In genomic region chr7:69687739-69688431, GRCh38 we compare ENCODE assay signal across 33 cellular contexts.
DNase-seq lines count a peak whose midpoint lies in the region; ATAC-seq and TF ChIP-seq lines count a peak whose summit lies in the region.
"Had no signal": no experiment of that assay in that cellular context is flagged by ENCODE, and none has a peak within 500 bp of the region (broad histone marks: within the 10 kb centered on the region; RNA-seq: fewer than 3 reads in every experiment).

No MANE protein-coding gene starts in this region.

- TF ChIP-seq CTCF in A673 (conservative IDR thresholded peaks at IDR 0.05; ENCODE audit: low read depth, low read length) = no peak
- TF ChIP-seq CTCF in OCI-LY1 (IDR thresholded peaks at IDR 0.05; ENCODE audit: low read length) = no peak
- no peak for TF ChIP-seq CTCF in H9 (conservative IDR thresholded peaks at IDR 0.05)

- H3K79me1 ChIP-seq in H9 (ENCODE audit: insufficient read depth, low read depth, low read length, poor library complexity, severe bottlenecking) = no peaks in the 10 kb centered on the region

- no peak overlapping the region for H3K27ac Mint-ChIP-seq in H9
- H3K27ac Mint-ChIP-seq: activated CD8-positive, alpha-beta T cell treated with anti-CD3 and anti-CD28 coated beads, Interleukin-2, amount 10 ng/mL, durations not matched to agents 7 days and 5 days; activated naive CD8-positive, alpha-beta T cell; CD8-positive, alpha-beta T cell; natural killer cell treated with Interleukin-12 subunit alpha and Interleukin-12 subunit beta and Interleukin-15 and Interleukin-18, amount 100 ng/mL, for 72 hours; T-helper 1 cell treated with Interleukin-12 subunit alpha and Interleukin-12 subunit beta and Interleukin-4 antibody, amounts not matched to agents 30 μg/mL and 1 μg/mL, for 36 hours had no signal

- H3K4me1 Mint-ChIP-seq in H9 = peaks cover 17 to 28% of the 10 kb centered on the region in 2 experiments

- no peaks in the 10 kb centered on the region for H4K20me1 ChIP-seq in OCI-LY1 (ENCODE audit: insufficient read depth, low read length)
- H4K20me1 ChIP-seq in H9 (ENCODE audit: control insufficient read depth, insufficient read depth, insufficient read length) = no peaks in the 10 kb centered on the region

- no peak overlapping the region for H3K56ac ChIP-seq in H9 (ENCODE audit: insufficient read length, low read depth, low read length)

- no peak overlapping the region for H3K4ac ChIP-seq in H9 (ENCODE audit: low read depth, low read length)

- DNase-seq in A673 (ENCODE audit: low spot score) (no peak), HEK293T (ENCODE audit: extremely low spot score) (no peak), NCI-H2081 treated with DMSO at 0.1 percent for 48 hours (lab: John Stamatoyannopoulos, UW) (peak; percentile 80), H9 (no peak), hippocampal formation (lab: John Stamatoyannopoulos, UW) (no peak), kidney tubule cell (ENCODE audit: low spot score) (no peak)
- DNase-seq: activated CD4-positive, alpha-beta T cell treated with anti-CD3 and anti-CD28 coated beads for 1 hour; activated CD8-positive, alpha-beta T cell treated with anti-CD3 and anti-CD28 coated beads, Interleukin-2, amount 10 ng/mL, durations not matched to agents 7 days and 5 days; activated effector memory CD4-positive, alpha-beta T cell treated with Interleukin-2 at 50 U/mL for 16 hours; anterior cingulate cortex; CD8-positive, alpha-beta T cell; DMS79 treated with DMSO at 0.1 percent for 48 hours; effector CD4-positive, alpha-beta T cell; GF-D8; islet precursor cell; KG1; lower lobe of right lung; MG63; mucosa of descending colon; NCI-H1694 treated with DMSO at 0.1 percent for 48 hours; NCI-H510A treated with DMSO at 0.1 percent for 48 hours; RPMI8226; small intestine; stimulated activated CD8-positive, alpha-beta memory T cell treated with anti-CD3 and anti-CD28 coated beads, Interleukin-4, amount 100 ng/mL, for 48 hours; stomach; tibial artery had no signal

- no peak overlapping the region for H4K5ac ChIP-seq in H9 (ENCODE audit: insufficient read length, low read depth, low read length)

- H3K4me3 Mint-ChIP-seq in H9 = no peak overlapping the region
- H3K4me3 Mint-ChIP-seq: activated CD8-positive, alpha-beta T cell treated with anti-CD3 and anti-CD28 coated beads, Interleukin-2, amount 10 ng/mL, durations not matched to agents 7 days and 5 days; activated naive CD8-positive, alpha-beta T cell; CD8-positive, alpha-beta T cell; natural killer cell treated with Interleukin-12 subunit alpha and Interleukin-12 subunit beta and Interleukin-15 and Interleukin-18, amount 100 ng/mL, for 72 hours; T-helper 1 cell treated with Interleukin-12 subunit alpha and Interleukin-12 subunit beta and Interleukin-4 antibody, amounts not matched to agents 30 μg/mL and 1 μg/mL, for 36 hours had no signal

- no peak overlapping the region for H2BK120ac ChIP-seq in H9 (ENCODE audit: low read depth, low read length, poor library complexity, severe bottlenecking)

- H3K4me1 ChIP-seq in A673 (ENCODE audit: insufficient read depth, low read length, poor library complexity, severe bottlenecking) (peaks cover 37% of the 10 kb centered on the region), OCI-LY1 (ENCODE audit: insufficient read depth, low read length, severe bottlenecking) (peaks cover 90% of the 10 kb centered on the region), H9 (ENCODE audit: insufficient read depth, low read length) (no peaks in the 10 kb centered on the region)
- H3K4me1 ChIP-seq: tibial artery had no signal

- H3K9ac ChIP-seq in OCI-LY1 (ENCODE audit: low read length) = no peak overlapping the region; the same call in 1 of the 2 replicates
- H3K9ac ChIP-seq in H9 (ENCODE audit: extremely low read depth, insufficient read length, low read length) = no peak overlapping the region

- peaks cover 70% of the 10 kb centered on the region for H3K79me2 ChIP-seq in OCI-LY1 (ENCODE audit: insufficient read depth, low read length)
- H3K79me2 ChIP-seq in H9 (ENCODE audit: insufficient read depth, low read length) = no peaks in the 10 kb centered on the region

- no peaks in the 10 kb centered on the region for H3K36me3 Mint-ChIP-seq in H9 (ENCODE audit: insufficient read depth in 1 of 3, low read depth in 3 of 3)
- H3K36me3 Mint-ChIP-seq: activated naive CD8-positive, alpha-beta T cell; CD8-positive, alpha-beta T cell; natural killer cell treated with Interleukin-12 subunit alpha and Interleukin-12 subunit beta and Interleukin-15 and Interleukin-18, amount 100 ng/mL, for 72 hours had no signal

- H3K9me3 Mint-ChIP-seq in H9 = no peaks in the 10 kb centered on the region
- H3K9me3 Mint-ChIP-seq: CD8-positive, alpha-beta T cell; natural killer cell treated with Interleukin-12 subunit alpha and Interleukin-12 subunit beta and Interleukin-15 and Interleukin-18, amount 100 ng/mL, for 72 hours; T-helper 1 cell treated with Interleukin-12 subunit alpha and Interleukin-12 subunit beta and Interleukin-4 antibody, amounts not matched to agents 30 μg/mL and 1 μg/mL, for 36 hours had no signal

- H2BK12ac ChIP-seq in H9 (ENCODE audit: insufficient read length, low read depth, low read length) = no peak overlapping the region

- H3K27ac ChIP-seq in A673 (ENCODE audit: low read depth, low read length, poor library complexity, severe bottlenecking) = peak overlapping the region; percentile 20
- H3K27ac ChIP-seq in OCI-LY1 (ENCODE audit: low read depth, low read length, poor library complexity, severe bottlenecking) = peak overlapping the region; percentile 97
- no peak overlapping the region for H3K27ac ChIP-seq in H9 (ENCODE audit: insufficient read length, low read depth, low read length)
- H3K27ac ChIP-seq: A549, epithelial cell of prostate, lower lobe of right lung, stomach, tibial artery had no signal

- no peak overlapping the region for H4K8ac ChIP-seq in H9 (replicated peaks; ENCODE audit: insufficient read length, low read depth, low read length)

- intact Hi-C loops in A673 (cut with micrococcal nuclease; ENCODE audit: unreplicated experiment) = loop anchor here (5.0 kb wide), 1 partner anchor 134 kb away; no protein-coding TSS in a partner anchor

- H3K4me3 ChIP-seq in A673 (ENCODE audit: low read depth, low read length, poor library complexity, severe bottlenecking) (no peak overlapping the region), OCI-LY1 (ENCODE audit: low read depth, low read length, poor library complexity, severe bottlenecking) (no peak overlapping the region)
- H3K4me3 ChIP-seq: A549, lower lobe of right lung, MG63, mucosa of descending colon, stomach, tibial artery had no signal

- H3K27me3 Mint-ChIP-seq in H9 (ENCODE audit: low read depth) = peaks cover 2% of the 10 kb centered on the region; the same call in 1 of the 2 replicates
- H3K27me3 Mint-ChIP-seq: activated naive CD8-positive, alpha-beta T cell had no signal

- H3K23me2 ChIP-seq in H9 (ENCODE audit: insufficient read length, low read depth, low read length, poor library complexity, severe bottlenecking) = no peaks in the 10 kb centered on the region

- H3K4me2 ChIP-seq in OCI-LY1 (ENCODE audit: low read length) (peak overlapping the region; percentile 8; the same call in 1 of the 2 replicates), H9 (ENCODE audit: insufficient read depth, insufficient read length, low read length) (no peak overlapping the region)
- H3K4me2 ChIP-seq: A549 had no signal

- H2AK5ac ChIP-seq in H9 (ENCODE audit: insufficient read length, low read length) = no peak overlapping the region

- H3K36me3 ChIP-seq in A673 (ENCODE audit: insufficient read depth, low read length, poor library complexity, severe bottlenecking) = no peaks in the 10 kb centered on the region
- peaks cover 16% of the 10 kb centered on the region for H3K36me3 ChIP-seq in OCI-LY1 (ENCODE audit: insufficient read depth, low read length)
- H3K36me3 ChIP-seq: lower lobe of right lung, MG63, stomach, tibial artery had no signal

- no peaks in the 10 kb centered on the region for H3K9me2 ChIP-seq in OCI-LY1 (ENCODE audit: low read depth, low read length)

- no peak overlapping the region for H3K23ac ChIP-seq in H9 (ENCODE audit: insufficient read length, low read depth, low read length)

- no peak overlapping the region for H2BK5ac ChIP-seq in H9 (ENCODE audit: insufficient read length, low read length)

- H3K27me3 ChIP-seq in A673 (replicated peaks; ENCODE audit: insufficient read depth, low read depth, low read length, poor library complexity) (no peaks in the 10 kb centered on the region), OCI-LY1 (ENCODE audit: insufficient read depth, low read length) (no peaks in the 10 kb centered on the region), H9 (ENCODE audit: insufficient read depth, low read length) (no peaks in the 10 kb centered on the region)
- H3K27me3 ChIP-seq: MG63, stomach, tibial artery had no signal

- H3K9me3 ChIP-seq in A673 (ENCODE audit: low read depth, low read length, poor library complexity, severe bottlenecking) (no peaks in the 10 kb centered on the region), OCI-LY1 (ENCODE audit: low read length) (no peaks in the 10 kb centered on the region), H9 (ENCODE audit: control insufficient read depth, low read depth, low read length) (no peaks in the 10 kb centered on the region)
- H3K9me3 ChIP-seq: A549, lower lobe of right lung, MG63, mucosa of descending colon, stomach, tibial artery had no signal

- H2AFZ ChIP-seq in OCI-LY1 (ENCODE audit: low read length) = no peak overlapping the region
- H2AFZ ChIP-seq in H9 (ENCODE audit: low read length) = no peak overlapping the region

- BruUV-seq in A673 (replicated peaks; lab: Mats Ljungman, UMichigan) = no TSS peak

- no CpG with 5 or more reads among the region's 4 CpGs for WGBS in H9 (ENCODE audit: extremely low coverage, insufficient read length, low lambda C conversion rate)

- no peak overlapping the region for H2BK15ac ChIP-seq in H9 (ENCODE audit: low read depth, low read length)

- H3K14ac ChIP-seq in H9 (ENCODE audit: insufficient read depth, low read length) = no peak overlapping the region

- no peak overlapping the region for H3T11ph ChIP-seq in H9 (ENCODE audit: low read length)

- no peak overlapping the region for H4K91ac ChIP-seq in H9 (ENCODE audit: insufficient read length, low read depth, low read length)

- H3K18ac ChIP-seq in H9 (ENCODE audit: insufficient read length, low read depth, low read length) = no peak overlapping the region

- H2BK20ac ChIP-seq in H9 (ENCODE audit: low read depth, low read length, poor library complexity, severe bottlenecking) = no peak overlapping the region

- no peak for ATAC-seq in GM19328 (IDR thresholded peaks at IDR 0.05; ENCODE audit: unreplicated experiment)
- ATAC-seq: A549; activated CD8-positive, alpha-beta T cell treated with anti-CD3 and anti-CD28 coated beads, Interleukin-2, amount 10 ng/mL, durations not matched to agents 7 days and 5 days; CD8-positive, alpha-beta T cell; lower lobe of right lung; mucosa of descending colon; natural killer cell treated with Interleukin-12 subunit alpha and Interleukin-12 subunit beta and Interleukin-15 and Interleukin-18, amount 100 ng/mL, for 72 hours had no signal

- CTCF ChIA-PET in A673 (lab: Charles Lee) = no interaction called here
- CTCF ChIA-PET in HEK293T (lab: Yijun Ruan, JAX) = interaction anchor here (1.1 to 1.5 kb wide), 2 partner anchors 9 to 16 kb away, joined by 3 to 4 read pairs; no protein-coding TSS in a partner anchor

- peaks cover 11% of the 10 kb centered on the region; the same call in 1 of the 2 replicates for H3F3A ChIP-seq in OCI-LY1 (ENCODE audit: insufficient read depth, low read length)

- POLR2A ChIA-PET in A673 (lab: Charles Lee; ENCODE audit: low non-redundant PET) = no interaction called here
- POLR2A ChIA-PET in HEK293T (lab: Yijun Ruan, JAX) = no interaction called here
